Comparison of ENCODE assay signal across 21 cellular contexts in genomic region chr17:63349478-63350000, GRCh38.
A peak's percentile ranks its signal among the peaks of the same experiment; 100 is the strongest.
DNase-seq lines count a peak whose midpoint lies in the region; ATAC-seq and TF ChIP-seq lines count a peak whose summit lies in the region.
"Had no signal": no experiment of that assay in that cellular context is flagged by ENCODE, and none has a peak within 500 bp of the region (broad histone marks: within the 10 kb centered on the region; RNA-seq: fewer than 3 reads in every experiment).

No MANE protein-coding gene starts in this region.

- H3K27ac ChIP-seq in SK-N-SH (ENCODE audit: low read depth in 2 of 2, low read length in 1 of 2), result peak overlapping the region; percentile 56 to 74
- peak overlapping the region; percentile 55 for H3K27ac ChIP-seq in osteoblast (ENCODE audit: low read depth, low read length)
- H3K27ac ChIP-seq: BLaER1, foreskin keratinocyte had no signal

- peaks cover 7 to 21% of the 10 kb centered on the region in 2 experiments for H3K4me1 ChIP-seq in SK-N-SH (ENCODE audit: control insufficient read depth in 1 of 2, insufficient read depth in 2 of 2, low read depth in 1 of 2, low read length in 1 of 2)
- H3K4me1 ChIP-seq in osteoblast (ENCODE audit: insufficient read depth, low read length), result peaks cover 38% of the 10 kb centered on the region
- no peaks in the 10 kb centered on the region for H3K4me1 ChIP-seq in Caco-2
- H3K4me1 ChIP-seq: BLaER1, foreskin keratinocyte had no signal

- peak overlapping the region; percentile 27 for H3K4me2 ChIP-seq in SK-N-SH
- peak overlapping the region; percentile 28 for H3K4me2 ChIP-seq in osteoblast (ENCODE audit: insufficient read depth, low read length)
- H3K4me2 ChIP-seq: BLaER1 had no signal

- H2AFZ ChIP-seq in SK-N-SH (ENCODE audit: low read depth), result no peak overlapping the region
- H2AFZ ChIP-seq in osteoblast (ENCODE audit: low read length), result no peak overlapping the region

- intact Hi-C loops in Caco-2 (cut with micrococcal nuclease; ENCODE audit: unreplicated experiment), result no loop called here

- DNase-seq in BJ (ENCODE audit: low read depth) (peak; percentile 61), SK-N-SH (no peak), fibroblast of pulmonary artery (ENCODE audit: low read depth) (peak; percentile 47), osteoblast (ENCODE audit: insufficient read length, low spot score, missing footprints) (peak; percentile 73), Caco-2 (no peak), HK-2 (ENCODE audit: unreplicated experiment) (no peak)
- DNase-seq: activated CD4-positive, alpha-beta T cell treated with anti-CD3 and anti-CD28 coated beads, Interleukin-2, amount 50 U/mL, for 1 hour; activated naive CD4-positive, alpha-beta T cell treated with Interleukin-2 at 50 U/mL for 16 hours; activated T-cell treated with anti-CD3 and anti-CD28 coated beads for 4 hours; effector memory CD4-positive, alpha-beta T cell; foreskin keratinocyte; HCEC 1CT; MV-4-11; naive thymus-derived CD8-positive, alpha-beta T cell; NCI-H2029; NCI-H524 treated with DMSO at 0.1 percent for 48 hours; retina; stimulated activated CD4-positive, alpha-beta T cell treated with anti-CD3 and anti-CD28 coated beads, Interleukin-2, amount 100 ng/mL, for 48 hours had no signal

- BruUV-seq in Caco-2 (replicated peaks; lab: Mats Ljungman, UMichigan), result no TSS peak

- peaks cover 39% of the 10 kb centered on the region for H3F3A ChIP-seq in SK-N-SH (replicated peaks; ENCODE audit: insufficient read depth)

- no peak overlapping the region for H3K27ac Mint-ChIP-seq in Caco-2 (ENCODE audit: unreplicated experiment)

- H3K79me2 ChIP-seq in SK-N-SH (ENCODE audit: insufficient read depth), result peaks cover 14% of the 10 kb centered on the region
- no peaks in the 10 kb centered on the region for H3K79me2 ChIP-seq in osteoblast (ENCODE audit: insufficient read depth, low read length)

- no peaks in the 10 kb centered on the region for H3K9me3 Mint-ChIP-seq in Caco-2 (ENCODE audit: unreplicated experiment)
- H3K9me3 Mint-ChIP-seq: naive thymus-derived CD8-positive, alpha-beta T cell had no signal

- H3K4me1 Mint-ChIP-seq in Caco-2 (ENCODE audit: low read depth, unreplicated experiment), result no peaks in the 10 kb centered on the region
- H3K4me1 Mint-ChIP-seq: naive thymus-derived CD8-positive, alpha-beta T cell had no signal

- WGBS in SK-N-SH (ENCODE audit: low lambda C conversion rate), result 71% methylated on average over 3 of the region's 3 CpGs

- H4K20me1 ChIP-seq in SK-N-SH (ENCODE audit: insufficient read depth) (no peaks in the 10 kb centered on the region), osteoblast (ENCODE audit: insufficient read depth, low read length) (no peaks in the 10 kb centered on the region)
- H4K20me1 ChIP-seq: BLaER1 had no signal

- peak overlapping the region; percentile 26; the same call in 1 of the 2 replicates for H3K9ac ChIP-seq in SK-N-SH
- H3K9ac ChIP-seq: BLaER1 had no signal

- CTCF ChIA-PET in BJ (lab: Yijun Ruan, JAX) (interaction anchor here (0.6 to 1.6 kb wide), 3 partner anchors 9 to 76 kb away, joined by 3 to 4 read pairs (median 3); no protein-coding TSS in a partner anchor), SK-N-SH (lab: Yijun Ruan, JAX) (interaction anchor here (0.8 to 2.1 kb wide), 5 partner anchors 12 to 267 kb away, joined by 3 to 7 read pairs (median 5); no protein-coding TSS in a partner anchor), Caco-2 (lab: Charles Lee) (interaction anchor here (0.7 kb wide), 1 partner anchor 1749 kb away, joined by 3 read pairs; no protein-coding TSS in a partner anchor)

- no peak for TF ChIP-seq CTCF in BJ (IDR thresholded peaks at IDR 0.05; ENCODE audit: insufficient read depth, low read depth, low read length)
- TF ChIP-seq CTCF in SK-N-SH (IDR thresholded peaks at IDR 0.05), result no peak
- TF ChIP-seq CTCF in fibroblast of pulmonary artery (IDR thresholded peaks at IDR 0.05; ENCODE audit: low read length, missing control alignments), result no peak
- no peak for TF ChIP-seq CTCF in osteoblast (IDR thresholded peaks at IDR 0.05; ENCODE audit: extremely low read depth, low read depth, low read length)
- no peak for TF ChIP-seq CTCF in Caco-2 (IDR thresholded peaks at IDR 0.05; ENCODE audit: insufficient read depth in 1 of 2, low read depth in 1 of 2, low read length in 1 of 2, severe bottlenecking in 1 of 2, unreplicated experiment in 1 of 2)

- H3K36me3 ChIP-seq in BJ (ENCODE audit: control insufficient read depth, insufficient read depth, low read length) (no peaks in the 10 kb centered on the region), SK-N-SH (replicated peaks in 1 of 2; ENCODE audit: control insufficient read depth in 1 of 2, insufficient read depth in 2 of 2, low read length in 1 of 2) (peaks cover 53 to 55% of the 10 kb centered on the region in 2 experiments), osteoblast (ENCODE audit: insufficient read depth, low read length) (no peaks in the 10 kb centered on the region), Caco-2 (ENCODE audit: control insufficient read depth, insufficient read depth, low read length) (no peaks in the 10 kb centered on the region)
- H3K36me3 ChIP-seq: BLaER1 had no signal

- ATAC-seq in HG02623 (IDR thresholded peaks at IDR 0.05; ENCODE audit: unreplicated experiment) (no peak), HG02970 (IDR thresholded peaks at IDR 0.05; ENCODE audit: low FRiP score, unreplicated experiment) (no peak)
- ATAC-seq: foreskin keratinocyte; naive thymus-derived CD8-positive, alpha-beta T cell had no signal

- no peaks in the 10 kb centered on the region for H3K9me2 ChIP-seq in SK-N-SH

- TF ChIP-seq RAD21 in SK-N-SH (IDR thresholded peaks at IDR 0.05; ENCODE audit: low read length), result no peak

- H3K4me3 Mint-ChIP-seq in Caco-2 (ENCODE audit: unreplicated experiment), result no peak overlapping the region
- H3K4me3 Mint-ChIP-seq: naive thymus-derived CD8-positive, alpha-beta T cell had no signal

- H3K4me3 ChIP-seq in BJ (ENCODE audit: low read depth, low read length) (no peak overlapping the region), SK-N-SH (ENCODE audit: low read depth in 2 of 2, low read length in 1 of 2) (no peak overlapping the region), fibroblast of pulmonary artery (replicated peaks; ENCODE audit: low read depth, low read length) (no peak overlapping the region), osteoblast (ENCODE audit: insufficient read depth, low read length) (no peak overlapping the region), Caco-2 (ENCODE audit: low read depth, low read length) (no peak overlapping the region)
- H3K4me3 ChIP-seq: BLaER1 had no signal

- POLR2A ChIA-PET in BJ (lab: Charles Lee), result no interaction called here
- POLR2A ChIA-PET in SK-N-SH (lab: Yijun Ruan, JAX), result no interaction called here
- POLR2A ChIA-PET in Caco-2 (lab: Charles Lee), result no interaction called here

- H3K9me3 ChIP-seq in SK-N-SH, result no peaks in the 10 kb centered on the region
- H3K9me3 ChIP-seq in osteoblast (ENCODE audit: low read depth, low read length), result no peaks in the 10 kb centered on the region
- no peaks in the 10 kb centered on the region for H3K9me3 ChIP-seq in Caco-2
- H3K9me3 ChIP-seq: BLaER1 had no signal

- no peaks in the 10 kb centered on the region for H3K36me3 Mint-ChIP-seq in Caco-2 (ENCODE audit: insufficient read depth, unreplicated experiment)

- no peak; a peak in 1 of 4 replicates for TF ChIP-seq EP300 in SK-N-SH (IDR thresholded peaks at IDR 0.05; ENCODE audit: borderline replicate concordance in 1 of 2, low read depth in 1 of 2, low read length in 1 of 2)

- H3K27me3 Mint-ChIP-seq in Caco-2 (ENCODE audit: insufficient read depth, unreplicated experiment), result peaks cover 14% of the 10 kb centered on the region
- H3K27me3 Mint-ChIP-seq: naive thymus-derived CD8-positive, alpha-beta T cell had no signal

- H3K27me3 ChIP-seq in BJ (ENCODE audit: control insufficient read depth, insufficient read depth, low read length) (no peaks in the 10 kb centered on the region), SK-N-SH (ENCODE audit: insufficient read depth) (no peaks in the 10 kb centered on the region), osteoblast (ENCODE audit: insufficient read depth, low read length) (no peaks in the 10 kb centered on the region), Caco-2 (replicated peaks; ENCODE audit: control insufficient read depth, insufficient read depth, low read length) (no peaks in the 10 kb centered on the region)
- H3K27me3 ChIP-seq: BLaER1, foreskin keratinocyte had no signal

TF ChIP-seq in SK-N-SH, 30 proteins besides CTCF, POLR2A, EP300 and RAD21:
- 0 out of 2 replicates have a peak, but pooled peaks have one; percentile 25 for TF ChIP-seq JUND (IDR thresholded peaks at IDR 0.05)
- TF ChIP-seq, protein P1, sequence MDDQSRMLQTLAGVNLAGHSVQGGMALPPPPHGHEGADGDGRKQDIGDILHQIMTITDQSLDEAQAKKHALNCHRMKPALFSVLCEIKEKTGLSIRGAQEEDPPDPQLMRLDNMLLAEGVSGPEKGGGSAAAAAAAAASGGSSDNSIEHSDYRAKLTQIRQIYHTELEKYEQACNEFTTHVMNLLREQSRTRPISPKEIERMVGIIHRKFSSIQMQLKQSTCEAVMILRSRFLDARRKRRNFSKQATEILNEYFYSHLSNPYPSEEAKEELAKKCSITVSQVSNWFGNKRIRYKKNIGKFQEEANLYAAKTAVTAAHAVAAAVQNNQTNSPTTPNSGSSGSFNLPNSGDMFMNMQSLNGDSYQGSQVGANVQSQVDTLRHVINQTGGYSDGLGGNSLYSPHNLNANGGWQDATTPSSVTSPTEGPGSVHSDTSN (IDR thresholded peaks at IDR 0.05), result no peak
- peak; percentile 53; the same call in 1 of the 2 replicates for TF ChIP-seq TEAD4 (IDR thresholded peaks at IDR 0.05; ENCODE audit: borderline replicate concordance, insufficient read depth)
- no peak for TF ChIP-seq SIN3A (IDR thresholded peaks at IDR 0.05; ENCODE audit: borderline replicate concordance, low read depth, low read length)
- TF ChIP-seq FOSL2 (IDR thresholded peaks at IDR 0.05; ENCODE audit: borderline replicate concordance, low read depth), result peak; percentile 33
- TF ChIP-seq NFIC (IDR thresholded peaks at IDR 0.05; ENCODE audit: borderline replicate concordance), result peak; percentile 56; the same call in 1 of the 2 replicates
- TF ChIP-seq TAF1 (IDR thresholded peaks at IDR 0.05; ENCODE audit: borderline replicate concordance, low read depth, low read length), result no peak
- peak; percentile 26; the same call in 1 of the 2 replicates for TF ChIP-seq TCF12 (IDR thresholded peaks at IDR 0.05)

Comparison
In these comparisons a context has a peak if more than half of its experiments do, and no peak if none do; other contexts are left out.
1. DNase-seq: peak in BJ (single experiment), fibroblast of pulmonary artery (single experiment) and osteoblast (single experiment); none in SK-N-SH (single experiment), Caco-2 (0 of 2) and HK-2 (single experiment).